ENCODE assay signal across 9 cellular contexts in the genomic region with DNA sequence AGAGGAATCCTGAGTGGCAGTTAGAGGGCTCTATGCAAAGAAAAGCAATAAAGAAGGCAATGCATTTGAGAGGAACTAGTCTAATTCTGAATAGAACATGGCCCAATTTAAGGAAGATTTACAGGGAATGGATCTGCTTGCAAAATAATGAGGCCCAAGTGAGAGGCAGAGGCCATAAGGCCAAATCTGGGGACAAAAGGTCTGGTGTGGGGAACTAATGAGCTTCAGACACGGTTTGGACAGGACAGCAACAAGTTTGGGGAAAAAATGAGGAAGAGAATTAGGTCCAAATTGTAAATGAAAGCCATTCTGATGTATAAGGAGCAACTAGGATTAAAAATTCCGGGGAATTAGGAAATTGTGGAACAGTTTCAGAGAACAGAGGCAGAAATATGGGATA.
A peak's percentile ranks its signal among the peaks of the same experiment; 100 is the strongest.
DNase-seq lines count a peak whose midpoint lies in the region; ATAC-seq and TF ChIP-seq lines count a peak whose summit lies in the region.
"Had no signal": no experiment of that assay in that cellular context is flagged by ENCODE, and none has a peak within 500 bp of the region (broad histone marks: within the 10 kb centered on the region; RNA-seq: fewer than 3 reads in every experiment).

No MANE protein-coding gene starts in this region.

- no peaks in the 10 kb centered on the region for H3K27me3 ChIP-seq in CD8-positive, alpha-beta memory T cell (ENCODE audit: insufficient read depth, low read length, poor library complexity, severe bottlenecking)
- H3K27me3 ChIP-seq in parathyroid adenoma (ENCODE audit: control insufficient read depth, insufficient read depth, low read length): no peaks in the 10 kb centered on the region

- no peaks in the 10 kb centered on the region for H3K9me3 Mint-ChIP-seq in CD8-positive, alpha-beta memory T cell

- peaks cover 48% of the 10 kb centered on the region for H3K4me1 ChIP-seq in CD8-positive, alpha-beta memory T cell (ENCODE audit: insufficient read depth, low read length)
- H3K4me1 ChIP-seq in OCI-LY7 (ENCODE audit: insufficient read depth, low read length, poor library complexity, severe bottlenecking): peaks cover 42% of the 10 kb centered on the region
- peaks cover 22% of the 10 kb centered on the region for H3K4me1 ChIP-seq in parathyroid adenoma

- peaks cover 16% of the 10 kb centered on the region; the same call in 1 of the 2 replicates for H4K20me1 ChIP-seq in OCI-LY7 (ENCODE audit: insufficient read depth, low read length)

- no peak for TF ChIP-seq CTCF in OCI-LY7 (conservative IDR thresholded peaks at IDR 0.05; ENCODE audit: low read length)
- no peak for TF ChIP-seq CTCF in epithelial cell of proximal tubule (conservative IDR thresholded peaks at IDR 0.05; ENCODE audit: low read depth, low read length)
- no peak for TF ChIP-seq CTCF in parathyroid adenoma (IDR thresholded peaks at IDR 0.05)

- no peaks in the 10 kb centered on the region for H3K9me3 ChIP-seq in CD8-positive, alpha-beta memory T cell (ENCODE audit: low read length)
- H3K9me3 ChIP-seq in OCI-LY7 (ENCODE audit: low read length): no peaks in the 10 kb centered on the region
- H3K9me3 ChIP-seq in parathyroid adenoma (ENCODE audit: control insufficient read depth, low read length): no peaks in the 10 kb centered on the region

- H3K4me2 ChIP-seq in OCI-LY7 (ENCODE audit: low read length) (peak overlapping the region; percentile 86), parathyroid adenoma (ENCODE audit: low read length) (peak overlapping the region; percentile 84)

- CTCF ChIA-PET in CD8-positive, alpha-beta memory T cell (lab: Charles Lee): interaction anchor here (0.8 to 1.1 kb wide), 2 partner anchors 11 to 15 kb away, joined by 3 read pairs; no protein-coding TSS in a partner anchor
- CTCF ChIA-PET in OCI-LY7 (lab: Charles Lee; ENCODE audit: unreplicated experiment): no interaction called here

- H3K9me2 ChIP-seq in OCI-LY7 (ENCODE audit: insufficient read depth, low read length): no peaks in the 10 kb centered on the region

- DNase-seq in CD8-positive, alpha-beta memory T cell: no peak
- no peak for DNase-seq in OCI-LY7 (ENCODE audit: low spot score)
- no peak for DNase-seq in epithelial cell of proximal tubule (ENCODE audit: low read depth)
- no peak for DNase-seq in cerebellar cortex (ENCODE audit: low spot score)
- no peak for DNase-seq in stimulated activated CD4-positive, alpha-beta T cell treated with anti-CD3 and anti-CD28 coated beads, Interleukin-15, amount 100 ng/mL, for 24 hours
- no peak for DNase-seq in NCI-H524 treated with DMSO at 0.1 percent for 48 hours (lab: John Stamatoyannopoulos, UW)
- DNase-seq: NCI-H2107 had no signal

- H3K36me3 ChIP-seq in CD8-positive, alpha-beta memory T cell (ENCODE audit: insufficient read depth, low read length): no peaks in the 10 kb centered on the region
- H3K36me3 ChIP-seq in OCI-LY7 (ENCODE audit: insufficient read depth, low read length) (peaks cover 7% of the 10 kb centered on the region), parathyroid adenoma (ENCODE audit: control insufficient read depth, insufficient read depth, low read length) (no peaks in the 10 kb centered on the region)

- peak overlapping the region; percentile 52 to 90 (median 74) for H3K27ac Mint-ChIP-seq in CD8-positive, alpha-beta memory T cell

- intact Hi-C loops in OCI-LY7 (cut with micrococcal nuclease; ENCODE audit: unreplicated experiment): no loop called here

- H3K9ac ChIP-seq in parathyroid adenoma: no peak overlapping the region

- H3K4me1 Mint-ChIP-seq in CD8-positive, alpha-beta memory T cell: peaks cover 60 to 71% (median 61%) of the 10 kb centered on the region in 3 donors

- H3K79me2 ChIP-seq in OCI-LY7 (ENCODE audit: insufficient read depth, low read depth, low read length) (peaks cover 35% of the 10 kb centered on the region; the same call in 1 of the 2 replicates), parathyroid adenoma (peaks cover 22% of the 10 kb centered on the region)

- no peak overlapping the region for H3K27ac ChIP-seq in CD8-positive, alpha-beta memory T cell (ENCODE audit: low read depth, low read length)
- H3K27ac ChIP-seq in OCI-LY7 (ENCODE audit: low read depth, low read length, poor library complexity, severe bottlenecking) (no peak overlapping the region), parathyroid adenoma (peak overlapping the region; percentile 77)

- BruUV-seq in OCI-LY7 (replicated peaks; lab: Mats Ljungman, UMichigan): no TSS peak

- ATAC-seq in HG02840 (IDR thresholded peaks at IDR 0.05; ENCODE audit: low FRiP score, unreplicated experiment): no peak

- H2AFZ ChIP-seq in OCI-LY7 (ENCODE audit: low read length) (no peak overlapping the region), parathyroid adenoma (no peak overlapping the region)

- POLR2A ChIA-PET in CD8-positive, alpha-beta memory T cell (lab: Charles Lee): interaction anchor here (0.7 kb wide), 1 partner anchor 11 kb away, joined by 4 read pairs; no protein-coding TSS in a partner anchor
- POLR2A ChIA-PET in OCI-LY7 (lab: Charles Lee): interaction anchor here (0.6 to 1.0 kb wide), 4 partner anchors 15 to 233 kb away, joined by 3 to 4 read pairs (median 3); no protein-coding TSS in a partner anchor

- H3K4me3 Mint-ChIP-seq in CD8-positive, alpha-beta memory T cell: peak overlapping the region; percentile 85 to 96 (median 94)

- H3K27me3 Mint-ChIP-seq in CD8-positive, alpha-beta memory T cell: no peaks in the 10 kb centered on the region

- H3K36me3 Mint-ChIP-seq in CD8-positive, alpha-beta memory T cell: peaks cover 0 to 8% (median 1%) of the 10 kb centered on the region in 3 donors

- H3K4me3 ChIP-seq in CD8-positive, alpha-beta memory T cell (ENCODE audit: low read length): no peak overlapping the region
- H3K4me3 ChIP-seq in OCI-LY7 (ENCODE audit: low read depth, low read length, poor library complexity, severe bottlenecking): peak overlapping the region; percentile 90
- peak overlapping the region; percentile 91 for H3K4me3 ChIP-seq in epithelial cell of proximal tubule (ENCODE audit: low read depth, low read length)
- H3K4me3 ChIP-seq in parathyroid adenoma (ENCODE audit: low read depth, low read length): peak overlapping the region; percentile 85
